In the genomic region with DNA sequence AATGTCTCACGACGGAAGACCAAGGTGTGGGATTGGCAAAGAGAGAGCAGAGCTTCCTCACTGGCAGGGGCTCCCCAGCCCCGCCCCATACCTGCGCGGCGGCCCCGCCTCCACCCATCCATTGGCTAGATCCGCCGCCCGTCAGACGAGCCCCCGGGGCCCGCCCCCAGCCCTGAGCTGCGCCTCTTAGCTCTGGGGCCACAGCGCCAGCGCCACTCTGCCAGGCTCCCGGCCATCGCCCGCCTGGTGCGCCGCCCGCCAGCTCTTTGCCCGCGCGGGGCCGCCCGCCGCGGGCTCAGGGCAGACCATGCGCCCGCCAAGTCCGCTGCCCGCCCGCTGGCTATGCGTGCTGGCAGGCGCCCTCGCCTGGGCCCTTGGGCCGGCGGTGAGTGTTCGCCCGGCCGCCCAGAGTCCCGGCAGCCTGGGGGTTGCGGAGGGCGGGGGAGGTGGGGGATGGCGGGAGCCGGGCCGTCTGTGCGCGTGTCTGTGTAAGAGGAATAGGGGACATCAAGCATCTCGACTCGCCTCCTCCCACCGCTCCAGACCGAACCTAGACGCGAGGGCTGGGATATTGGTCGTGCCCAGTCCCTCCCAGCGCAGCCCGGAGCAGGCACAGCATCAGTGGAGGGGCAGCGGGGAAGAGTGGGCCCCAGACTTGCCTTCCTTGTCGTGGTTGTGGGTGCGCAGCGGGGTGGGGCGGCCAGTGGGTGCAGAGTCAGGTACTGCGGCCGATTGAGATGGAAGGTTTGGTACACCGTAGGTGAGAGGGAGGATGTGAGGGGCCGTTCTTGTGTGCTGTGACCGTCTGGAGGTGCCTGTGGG, we compare ENCODE assay signal across 8 cellular contexts. TPM values are rescaled to one million over a fixed set of nuclear protein-coding genes. Genes with fewer than 3 reads are reported as not detected.
A peak's percentile ranks its signal among the peaks of the same experiment; 100 is the strongest.
DNase-seq lines count a peak whose midpoint lies in the region; ATAC-seq and TF ChIP-seq lines count a peak whose summit lies in the region.

Gene VIPR1 (plus strand): TSS at position 215 of the 822 bp plus-strand sequence. CDS start 93 bp downstream, at position 308.

- peak; percentile 65 for DNase-seq in BE2C
- DNase-seq in GM19238 (ENCODE audit: insufficient read length, low spot score): peak; percentile 88
- DNase-seq in NCI-H748 treated with DMSO at 0.1 percent for 48 hours (lab: John Stamatoyannopoulos, UW): peak; percentile 55
- DNase-seq in activated CD8-positive, alpha-beta memory T cell treated with anti-CD3 and anti-CD28 coated beads, Interleukin-2, amount 50 U/mL, for 24 hours (ENCODE audit: extremely low read depth): peak; percentile 69
- DNase-seq in endothelial cell (ENCODE audit: low spot score): peak; percentile 59
- DNase-seq in stimulated activated CD8-positive, alpha-beta memory T cell treated with anti-CD3 and anti-CD28 coated beads, Interleukin-4, amount 100 ng/mL, for 4 hours (ENCODE audit: low read depth in 2 of 2, low spot score in 1 of 2): peak; percentile 75 to 79

- H3K4me3 Mint-ChIP-seq in endothelial cell (ENCODE audit: unreplicated experiment): peak within 1 kb of the TSS; percentile 87

- H3K9me3 ChIP-seq in BE2C: no peaks in the 10 kb centered on the region
- H3K9me3 ChIP-seq in mucosa of rectum (ENCODE audit: control insufficient read depth in 2 of 2, low read length in 2 of 2): no peaks in the 10 kb centered on the region

- H3K27ac Mint-ChIP-seq in endothelial cell (ENCODE audit: unreplicated experiment): no peak within 1 kb of the TSS

- H3K9me3 Mint-ChIP-seq in endothelial cell (ENCODE audit: unreplicated experiment): no peaks in the 10 kb centered on the region

- H3K9ac ChIP-seq in mucosa of rectum (ENCODE audit: low read depth in 1 of 2, low read length in 2 of 2): peak within 1 kb of the TSS; percentile 77 to 86

- ATAC-seq in HG03432 (IDR thresholded peaks at IDR 0.05; ENCODE audit: unreplicated experiment): peak; percentile 93

- H3K27me3 ChIP-seq in BE2C (peaks cover 17% of the 10 kb centered on the region), mucosa of rectum (ENCODE audit: control insufficient read depth in 2 of 2, insufficient read depth in 2 of 2, low read length in 2 of 2) (peaks cover 32 to 37% of the 10 kb centered on the region in 2 donors)

- H3K27ac ChIP-seq in mucosa of rectum (ENCODE audit: low read depth in 2 of 2, low read length in 2 of 2): peak within 1 kb of the TSS; percentile 92 to 99

- no peaks in the 10 kb centered on the region for H3K36me3 Mint-ChIP-seq in endothelial cell (ENCODE audit: low read depth, unreplicated experiment)

- H3K4me3 ChIP-seq in BE2C (ENCODE audit: low read depth, low read length) (peak within 1 kb of the TSS; percentile 51), mucosa of rectum (ENCODE audit: low read length in 2 of 2) (peak within 1 kb of the TSS; percentile 79 to 85)

- H3K27me3 Mint-ChIP-seq in endothelial cell (ENCODE audit: unreplicated experiment): peaks cover 26% of the 10 kb centered on the region

- TF ChIP-seq CTCF in BE2C (IDR thresholded peaks at IDR 0.05; ENCODE audit: low read depth, low read length) (no peak), endothelial cell (IDR thresholded peaks at IDR 0.05; ENCODE audit: unreplicated experiment) (no peak)

- H3K4me1 ChIP-seq in BE2C (no peaks in the 10 kb centered on the region), mucosa of rectum (ENCODE audit: control insufficient read depth in 2 of 2, insufficient read depth in 2 of 2, low read length in 2 of 2) (peaks cover 36 to 54% of the 10 kb centered on the region in 2 donors)

- H3K4me1 Mint-ChIP-seq in endothelial cell (ENCODE audit: unreplicated experiment): peaks cover 21% of the 10 kb centered on the region

- no peaks in the 10 kb centered on the region for H3K36me3 ChIP-seq in BE2C
- no peaks in the 10 kb centered on the region for H3K36me3 ChIP-seq in mucosa of rectum (ENCODE audit: control insufficient read depth in 2 of 2, insufficient read depth in 2 of 2, low read length in 2 of 2)

RNA-seq across cellular contexts. Expression of gene VIPR1, which starts in this region (rescaled TPM):
- not detected for polyA plus RNA-seq in BE2C (2012; ENCODE audit: insufficient read depth, insufficient read length, low read depth)
- total RNA-seq in endothelial cell (ENCODE audit: unreplicated experiment): 5.4 TPM

Comparison
In these comparisons a context has a peak if more than half of its experiments do, and no peak if none do; other contexts are left out.
1. Peak in every context shown above with its lines: DNase-seq, ATAC-seq, H3K4me3 ChIP-seq and H3K27ac ChIP-seq.